Comparison of ENCODE assay signal across 17 cellular contexts in genomic region chr3:194715022-194715800, GRCh38. TPM values are rescaled to one million over a fixed set of nuclear protein-coding genes. Genes with fewer than 3 reads are reported as not detected.
DNase-seq lines count a peak whose midpoint lies in the region; ATAC-seq, FAIRE-seq and TF ChIP-seq lines count a peak whose summit lies in the region.
"Had no signal": no experiment of that assay in that cellular context is flagged by ENCODE, and none has a peak within 500 bp of the region (broad histone marks: within the 10 kb centered on the region; RNA-seq: fewer than 3 reads in every experiment).

No MANE protein-coding gene starts in this region.

- no peak overlapping the region for H3K9ac ChIP-seq in HepG2 (ENCODE audit: insufficient read depth, low read depth, low read length)

- no peaks in the 10 kb centered on the region for H4K20me1 ChIP-seq in HepG2 (ENCODE audit: insufficient read depth, low read length)

- BruUV-seq in HepG2 (replicated peaks; lab: Mats Ljungman, UMichigan), result no TSS peak

- no peak overlapping the region for H3K4me3 ChIP-seq in CD4-positive, alpha-beta memory T cell (ENCODE audit: low read length in 2 of 2)
- H3K4me3 ChIP-seq in HepG2 (replicated peaks in 1 of 3; ENCODE audit: insufficient read depth in 1 of 3, low read depth in 2 of 3, low read length in 3 of 3), result no peak overlapping the region
- H3K4me3 ChIP-seq: vagina had no signal

- in situ Hi-C loops in HepG2 (cut with HindIII; ENCODE audit: extremely low pct_ligation_motif_present, low pct_unique_long_range_greater_than_20kb), result no loop called here

- H3K9me3 Mint-ChIP-seq in CD4-positive, alpha-beta memory T cell, result no peaks in the 10 kb centered on the region
- H3K9me3 Mint-ChIP-seq in activated CD4-positive, alpha-beta memory T cell treated with anti-CD3 and anti-CD28 coated beads, Interleukin-2, amount 10 ng/mL, durations not matched to agents 7 days and 5 days, result no peaks in the 10 kb centered on the region
- H3K9me3 Mint-ChIP-seq in activated CD4-positive, alpha-beta memory T cell treated with anti-CD3 and anti-CD28 coated beads for 36 hours, result no peaks in the 10 kb centered on the region
- H3K9me3 Mint-ChIP-seq: dendritic cell treated with granulocyte-macrophage colony-stimulating factor and Interleukin-4, amounts not matched to agents 40 ng/mL and 50 ng/mL, for 4 days; stimulated activated naive B cell treated with anti-CD40 and anti-IgM and Interleukin-4, amounts not matched to agents 10 μg/mL and 1 μg/mL and 100 μg/mL, for 72 hours had no signal

- no peak overlapping the region for H2AFZ ChIP-seq in HepG2 (ENCODE audit: low read length)

- H3K27me3 Mint-ChIP-seq in CD4-positive, alpha-beta memory T cell, result peaks cover 3 to 5% of the 10 kb centered on the region in 2 donors
- peaks cover 6% of the 10 kb centered on the region for H3K27me3 Mint-ChIP-seq in activated CD4-positive, alpha-beta memory T cell treated with anti-CD3 and anti-CD28 coated beads, Interleukin-2, amount 10 ng/mL, durations not matched to agents 7 days and 5 days
- peaks cover 2% of the 10 kb centered on the region for H3K27me3 Mint-ChIP-seq in activated CD4-positive, alpha-beta memory T cell treated with anti-CD3 and anti-CD28 coated beads for 36 hours
- H3K27me3 Mint-ChIP-seq: stimulated activated naive B cell treated with anti-CD40 and anti-IgM and Interleukin-4, amounts not matched to agents 10 μg/mL and 1 μg/mL and 100 μg/mL, for 72 hours had no signal

- H3K4me1 ChIP-seq in CD4-positive, alpha-beta memory T cell (ENCODE audit: insufficient read depth, low read length), result no peaks in the 10 kb centered on the region
- H3K4me1 ChIP-seq in HepG2 (ENCODE audit: insufficient read depth, low read length), result peaks cover 8% of the 10 kb centered on the region

- H3K36me3 Mint-ChIP-seq in CD4-positive, alpha-beta memory T cell, result no peaks in the 10 kb centered on the region
- no peaks in the 10 kb centered on the region for H3K36me3 Mint-ChIP-seq in activated CD4-positive, alpha-beta memory T cell treated with anti-CD3 and anti-CD28 coated beads, Interleukin-2, amount 10 ng/mL, durations not matched to agents 7 days and 5 days (ENCODE audit: low read depth)
- H3K36me3 Mint-ChIP-seq in activated CD4-positive, alpha-beta memory T cell treated with anti-CD3 and anti-CD28 coated beads for 36 hours, result no peaks in the 10 kb centered on the region
- H3K36me3 Mint-ChIP-seq: stimulated activated naive B cell treated with anti-CD40 and anti-IgM and Interleukin-4, amounts not matched to agents 10 μg/mL and 1 μg/mL and 100 μg/mL, for 72 hours had no signal

- H3K27me3 ChIP-seq in CD4-positive, alpha-beta memory T cell (ENCODE audit: insufficient read depth, low read length), result no peaks in the 10 kb centered on the region
- H3K27me3 ChIP-seq in HepG2 (ENCODE audit: control insufficient read depth in 1 of 2, insufficient read depth in 2 of 2, low read length in 2 of 2), result peaks cover 0 to 6% of the 10 kb centered on the region in 2 experiments; a peak in 2 of 5 replicates
- H3K27me3 ChIP-seq: vagina had no signal

- no peak for TF ChIP-seq RAD21 in Ishikawa (IDR thresholded peaks at IDR 0.05; ENCODE audit: low read depth)
- TF ChIP-seq RAD21 in HepG2 (CRISPR knock-in tag; IDR thresholded peaks at IDR 0.05), result no peak

- CTCF ChIA-PET in CD4-positive, alpha-beta memory T cell (lab: Charles Lee; ENCODE audit: partially characterized antibody), result interaction anchor here (1.8 kb wide), 1 partner anchor 27 kb away, joined by 5 read pairs; no protein-coding TSS in a partner anchor
- CTCF ChIA-PET in HepG2 (lab: Yijun Ruan, JAX; ENCODE audit: low intra/inter-chr PET ratio, low total read pairs), result no interaction called here
- CTCF ChIA-PET in activated CD4-positive, alpha-beta memory T cell treated with anti-CD3 and anti-CD28 coated beads, Interleukin-2, amount 10 ng/mL, durations not matched to agents 7 days and 5 days (lab: Charles Lee), result no interaction called here
- CTCF ChIA-PET in activated CD4-positive, alpha-beta memory T cell treated with anti-CD3 and anti-CD28 coated beads for 36 hours (lab: Charles Lee), result interaction anchor here (1.9 kb wide), 1 partner anchor 33 kb away, joined by 7 read pairs; no protein-coding TSS in a partner anchor

- ATAC-seq in HepG2, result no peak
- ATAC-seq in HG02973 (IDR thresholded peaks at IDR 0.05; ENCODE audit: unreplicated experiment), result no peak
- ATAC-seq: stimulated activated naive B cell treated with anti-CD40 and anti-IgM and Interleukin-4, amounts not matched to agents 10 μg/mL and 1 μg/mL and 100 μg/mL, for 72 hours had no signal

- H3K79me2 ChIP-seq in HepG2 (ENCODE audit: insufficient read depth, low read length), result no peaks in the 10 kb centered on the region

- peak overlapping the region in 4 of 7 donors; percentile 37 to 60 (median 50) for H3K27ac Mint-ChIP-seq in CD4-positive, alpha-beta memory T cell
- no peak overlapping the region for H3K27ac Mint-ChIP-seq in activated CD4-positive, alpha-beta memory T cell treated with anti-CD3 and anti-CD28 coated beads, Interleukin-2, amount 10 ng/mL, durations not matched to agents 7 days and 5 days
- no peak overlapping the region for H3K27ac Mint-ChIP-seq in activated CD4-positive, alpha-beta memory T cell treated with anti-CD3 and anti-CD28 coated beads for 36 hours
- H3K27ac Mint-ChIP-seq: dendritic cell treated with granulocyte-macrophage colony-stimulating factor and Interleukin-4, amounts not matched to agents 40 ng/mL and 50 ng/mL, for 4 days; stimulated activated naive B cell treated with anti-CD40 and anti-IgM and Interleukin-4, amounts not matched to agents 10 μg/mL and 1 μg/mL and 100 μg/mL, for 72 hours had no signal

- no peak overlapping the region for H3K4me2 ChIP-seq in HepG2 (ENCODE audit: low read depth, low read length)

- intact Hi-C loops in CD4-positive, alpha-beta memory T cell (cut with micrococcal nuclease), result no loop called here
- intact Hi-C loops in HepG2 (cut with micrococcal nuclease; ENCODE audit: unreplicated experiment), result no loop called here
- intact Hi-C loops in activated CD4-positive, alpha-beta memory T cell treated with anti-CD3 and anti-CD28 coated beads for 36 hours (cut with micrococcal nuclease), result no loop called here

- H3K4me3 Mint-ChIP-seq in CD4-positive, alpha-beta memory T cell, result no peak overlapping the region
- H3K4me3 Mint-ChIP-seq in activated CD4-positive, alpha-beta memory T cell treated with anti-CD3 and anti-CD28 coated beads, Interleukin-2, amount 10 ng/mL, durations not matched to agents 7 days and 5 days, result no peak overlapping the region
- H3K4me3 Mint-ChIP-seq in activated CD4-positive, alpha-beta memory T cell treated with anti-CD3 and anti-CD28 coated beads for 36 hours, result no peak overlapping the region
- H3K4me3 Mint-ChIP-seq: dendritic cell treated with granulocyte-macrophage colony-stimulating factor and Interleukin-4, amounts not matched to agents 40 ng/mL and 50 ng/mL, for 4 days; stimulated activated naive B cell treated with anti-CD40 and anti-IgM and Interleukin-4, amounts not matched to agents 10 μg/mL and 1 μg/mL and 100 μg/mL, for 72 hours had no signal

- POLR2A ChIA-PET in CD4-positive, alpha-beta memory T cell (lab: Charles Lee; ENCODE audit: partially characterized antibody), result interaction anchor here (0.8 to 1.3 kb wide), 2 partner anchors 27 to 29 kb away, joined by 5 read pairs; partner anchors contain the start of gene FAM43A
- POLR2A ChIA-PET in HepG2 (lab: Yijun Ruan, JAX), result no interaction called here
- POLR2A ChIA-PET in activated CD4-positive, alpha-beta memory T cell treated with anti-CD3 and anti-CD28 coated beads, Interleukin-2, amount 10 ng/mL, durations not matched to agents 7 days and 5 days (lab: Charles Lee), result interaction anchor here (1.0 kb wide), 1 partner anchor 29 kb away, joined by 3 read pairs; no protein-coding TSS in a partner anchor
- POLR2A ChIA-PET in activated CD4-positive, alpha-beta memory T cell treated with anti-CD3 and anti-CD28 coated beads for 36 hours (lab: Charles Lee), result no interaction called here

- no peaks in the 10 kb centered on the region for H3K9me3 ChIP-seq in CD4-positive, alpha-beta memory T cell (ENCODE audit: control insufficient read depth in 1 of 2, low read length in 2 of 2)
- no peaks in the 10 kb centered on the region for H3K9me3 ChIP-seq in HepG2 (ENCODE audit: low read length)
- H3K9me3 ChIP-seq: vagina had no signal

- TF ChIP-seq EP300 in Ishikawa (IDR thresholded peaks at IDR 0.05; ENCODE audit: borderline replicate concordance) (no peak), HepG2 (IDR thresholded peaks at IDR 0.05; ENCODE audit: low read depth in 2 of 2, low read length in 2 of 2) (no peak), HepG2 (CRISPR knock-in tag; IDR thresholded peaks at IDR 0.05; ENCODE audit: borderline replicate concordance) (no peak)

- no peak overlapping the region for H3K27ac ChIP-seq in CD4-positive, alpha-beta memory T cell (ENCODE audit: low read depth, low read length)
- no peak overlapping the region for H3K27ac ChIP-seq in HepG2 (ENCODE audit: extremely low read length, insufficient read depth, low read length)
- H3K27ac ChIP-seq: vagina had no signal

- peaks cover 0 to 7% (median under 1%) of the 10 kb centered on the region in 4 donors for H3K4me1 Mint-ChIP-seq in CD4-positive, alpha-beta memory T cell
- H3K4me1 Mint-ChIP-seq in activated CD4-positive, alpha-beta memory T cell treated with anti-CD3 and anti-CD28 coated beads, Interleukin-2, amount 10 ng/mL, durations not matched to agents 7 days and 5 days, result peaks cover 6% of the 10 kb centered on the region
- H3K4me1 Mint-ChIP-seq in activated CD4-positive, alpha-beta memory T cell treated with anti-CD3 and anti-CD28 coated beads for 36 hours (ENCODE audit: low read depth), result peaks cover 2% of the 10 kb centered on the region

- no peak for TF ChIP-seq POLR2A in HepG2 (IDR thresholded peaks at IDR 0.05; ENCODE audit: insufficient read depth in 1 of 2, low read depth in 2 of 2, low read length in 2 of 2)

- H3K36me3 ChIP-seq in CD4-positive, alpha-beta memory T cell (ENCODE audit: insufficient read depth, low read length), result no peaks in the 10 kb centered on the region
- no peaks in the 10 kb centered on the region for H3K36me3 ChIP-seq in HepG2 (replicated peaks in 1 of 2; ENCODE audit: control insufficient read depth in 1 of 2, insufficient read depth in 2 of 2, low read length in 2 of 2)
- H3K36me3 ChIP-seq: vagina had no signal

- no peak for TF ChIP-seq CTCF in HepG2 (CRISPR knock-in tag; IDR thresholded peaks at IDR 0.05)

- peak in 1 of 5 donors; percentile 51 for DNase-seq in CD4-positive, alpha-beta memory T cell
- DNase-seq in amniotic epithelial cell (ENCODE audit: low read depth), result peak; percentile 41
- no peak for DNase-seq in HepG2 (ENCODE audit: low spot score)
- no peak for DNase-seq in activated CD4-positive, alpha-beta memory T cell treated with anti-CD3 and anti-CD28 coated beads, Interleukin-2, amount 10 ng/mL, durations not matched to agents 7 days and 5 days
- DNase-seq in activated CD4-positive, alpha-beta memory T cell treated with anti-CD3 and anti-CD28 coated beads for 36 hours, result no peak
- DNase-seq in NCI-H748 (lab: John Stamatoyannopoulos, UW; ENCODE audit: unreplicated experiment), result no peak
- DNase-seq: DND-41; H7; Right ventricle myocardium superior; stimulated activated CD4-positive, alpha-beta T cell treated with anti-CD3 and anti-CD28 coated beads, Interleukin-2, amount 100 ng/mL, for 24 hours; stimulated activated naive B cell treated with anti-CD40 and anti-IgM and Interleukin-4, amounts not matched to agents 10 μg/mL and 1 μg/mL and 100 μg/mL, for 72 hours had no signal

- 24% methylated on average over 8 of the region's 8 CpGs for WGBS in HepG2 (ENCODE audit: low lambda C conversion rate)

- FAIRE-seq in HepG2 (lab: Jason Lieb, UNC), result no peak
- FAIRE-seq: GM12891, TTC549 had no signal

RNA-seq across cellular contexts. Expression of gene FAM43A, which starts 29.5 kb away (rescaled TPM):
- 1 to 10 TPM; 9.4 to 9.9 TPM for total RNA-seq in CD4-positive, alpha-beta memory T cell
- polyA plus RNA-seq in CD4-positive, alpha-beta memory T cell, result 1 to 10 TPM in 1 of 2 donors, under 1 TPM in 1; 0.34 to 6.0 TPM
- 0.42 and 0.91 TPM in 2 replicates for total RNA-seq in HepG2 (2016; rRNA removed; fragmentation: Illumina TruSeq; extraction: Trizol)
- total RNA-seq in HepG2 (2016; cell fraction: cytosol; rRNA removed; fragmentation: Illumina TruSeq; extraction: Trizol; ENCODE audit: low read depth), result 0.18 and 0.20 TPM in 2 replicates
- total RNA-seq in HepG2 (2016; cell fraction: insoluble cytoplasmic fraction; rRNA removed; fragmentation: Illumina TruSeq; extraction: Trizol), result 0.55 and 0.93 TPM in 2 replicates
- total RNA-seq in HepG2 (2016; cell fraction: membrane; rRNA removed; fragmentation: Illumina TruSeq; extraction: Trizol), result 0.69 and 0.74 TPM in 2 replicates
- 0.31 and 0.81 TPM in 2 replicates for total RNA-seq in HepG2 (2016; cell fraction: nucleus; rRNA removed; fragmentation: Illumina TruSeq; extraction: Trizol)
- polyA plus RNA-seq in HepG2 (2011; rRNA removed), result 1.5 and 1.8 TPM in 2 replicates
- polyA plus RNA-seq in HepG2 (2011; cell fraction: cytosol; rRNA removed), result 1.5 and 3.9 TPM in 2 replicates
- 3.8 and 4.4 TPM in 2 replicates for polyA plus RNA-seq in HepG2 (2011; cell fraction: nucleus; rRNA removed)
- 0.38 and 0.64 TPM in 2 replicates for polyA plus RNA-seq in HepG2 (2012)
- 0.08 and 0.19 TPM in 2 replicates for polyA plus RNA-seq in HepG2 (2016; cell fraction: cytosol; fragmentation: Illumina TruSeq; extraction: Trizol; ENCODE audit: low read depth)
- 0.67 and 0.83 TPM in 2 replicates for polyA plus RNA-seq in HepG2 (2016; cell fraction: insoluble cytoplasmic fraction; fragmentation: Illumina TruSeq; extraction: Trizol; ENCODE audit: low read depth)
- 0.63 and 0.93 TPM in 2 replicates for polyA plus RNA-seq in HepG2 (2016; cell fraction: membrane; fragmentation: Illumina TruSeq; extraction: Trizol; ENCODE audit: low read depth)
- 1.1 and 1.2 TPM in 2 replicates for polyA plus RNA-seq in HepG2 (2016; cell fraction: nucleus; fragmentation: Illumina TruSeq; extraction: Trizol; ENCODE audit: insufficient read depth, low read depth)
- 1.5 and 4.9 TPM in 2 replicates for polyA minus RNA-seq in HepG2 (2011; rRNA and poly(A)+ RNA removed; ENCODE audit: low replicate concordance)
- 1.5 and 1.8 TPM in 2 replicates for polyA minus RNA-seq in HepG2 (2011; cell fraction: cytosol; rRNA and poly(A)+ RNA removed)
- 0.99 and 1.4 TPM in 2 replicates for polyA minus RNA-seq in HepG2 (2011; cell fraction: nucleus; rRNA and poly(A)+ RNA removed)
- total RNA-seq in activated CD4-positive, alpha-beta memory T cell treated with anti-CD3 and anti-CD28 coated beads, Interleukin-2, amount 10 ng/mL, durations not matched to agents 7 days and 5 days, result 1 to 10 TPM; 4.3 TPM
- 1 to 10 TPM; 7.4 to 8.5 TPM for total RNA-seq in activated CD4-positive, alpha-beta memory T cell treated with anti-CD3 and anti-CD28 coated beads for 36 hours

RNA-seq across cellular contexts. Expression of gene LSG1, which starts 43.2 kb away (rescaled TPM):
- 10 to 100 TPM; 48.4 to 49.5 TPM for total RNA-seq in CD4-positive, alpha-beta memory T cell
- 10 to 100 TPM in 1 of 2 donors, 1 to 10 TPM in 1; 9.6 to 36.3 TPM for polyA plus RNA-seq in CD4-positive, alpha-beta memory T cell
- total RNA-seq in HepG2 (2016; rRNA removed; fragmentation: Illumina TruSeq; extraction: Trizol), result 19.3 and 32.1 TPM in 2 replicates
- total RNA-seq in HepG2 (2016; cell fraction: cytosol; rRNA removed; fragmentation: Illumina TruSeq; extraction: Trizol; ENCODE audit: low read depth), result 3.2 and 3.8 TPM in 2 replicates
- 22.5 and 34.8 TPM in 2 replicates for total RNA-seq in HepG2 (2016; cell fraction: insoluble cytoplasmic fraction; rRNA removed; fragmentation: Illumina TruSeq; extraction: Trizol)
- 6.8 and 8.5 TPM in 2 replicates for total RNA-seq in HepG2 (2016; cell fraction: membrane; rRNA removed; fragmentation: Illumina TruSeq; extraction: Trizol)
- total RNA-seq in HepG2 (2016; cell fraction: nucleus; rRNA removed; fragmentation: Illumina TruSeq; extraction: Trizol), result 46.5 and 54.1 TPM in 2 replicates
- polyA plus RNA-seq in HepG2 (2011; rRNA removed), result 19.6 and 21.4 TPM in 2 replicates
- polyA plus RNA-seq in HepG2 (2011; cell fraction: cytosol; rRNA removed), result 7.4 and 8.9 TPM in 2 replicates
- 30.7 and 32.0 TPM in 2 replicates for polyA plus RNA-seq in HepG2 (2011; cell fraction: nucleus; rRNA removed)
- 10.8 and 12.4 TPM in 2 replicates for polyA plus RNA-seq in HepG2 (2012)
- 1.7 and 1.8 TPM in 2 replicates for polyA plus RNA-seq in HepG2 (2016; cell fraction: cytosol; fragmentation: Illumina TruSeq; extraction: Trizol; ENCODE audit: low read depth)
- polyA plus RNA-seq in HepG2 (2016; cell fraction: insoluble cytoplasmic fraction; fragmentation: Illumina TruSeq; extraction: Trizol; ENCODE audit: low read depth), result 14.0 and 14.1 TPM in 2 replicates
- polyA plus RNA-seq in HepG2 (2016; cell fraction: membrane; fragmentation: Illumina TruSeq; extraction: Trizol; ENCODE audit: low read depth), result 2.6 and 3.8 TPM in 2 replicates
- polyA plus RNA-seq in HepG2 (2016; cell fraction: nucleus; fragmentation: Illumina TruSeq; extraction: Trizol; ENCODE audit: insufficient read depth, low read depth), result 79.8 and 79.9 TPM in 2 replicates
- polyA minus RNA-seq in HepG2 (2011; rRNA and poly(A)+ RNA removed; ENCODE audit: low replicate concordance), result 28.9 and 136 TPM in 2 replicates
- polyA minus RNA-seq in HepG2 (2011; cell fraction: cytosol; rRNA and poly(A)+ RNA removed), result 6.3 and 10.3 TPM in 2 replicates
- polyA minus RNA-seq in HepG2 (2011; cell fraction: nucleus; rRNA and poly(A)+ RNA removed), result 49.8 and 65.3 TPM in 2 replicates
- 10 to 100 TPM; 24.7 to 26.5 TPM for total RNA-seq in activated CD4-positive, alpha-beta memory T cell treated with anti-CD3 and anti-CD28 coated beads, Interleukin-2, amount 10 ng/mL, durations not matched to agents 7 days and 5 days
- 10 to 100 TPM; 34.6 to 35.3 TPM for total RNA-seq in activated CD4-positive, alpha-beta memory T cell treated with anti-CD3 and anti-CD28 coated beads for 36 hours

Comparison
In these comparisons a context has a peak if more than half of its experiments do, and no peak if none do; other contexts are left out.
1. CTCF ChIA-PET loops: an anchor here in CD4-positive, alpha-beta memory T cell (1.8 kb wide) and activated CD4-positive, alpha-beta memory T cell treated with anti-CD3 and anti-CD28 coated beads for 36 hours (1.9 kb wide); none called in HepG2 and activated CD4-positive, alpha-beta memory T cell treated with anti-CD3 and anti-CD28 coated beads, Interleukin-2, amount 10 ng/mL, durations not matched to agents 7 days and 5 days.
2. POLR2A ChIA-PET loops: an anchor here in CD4-positive, alpha-beta memory T cell (0.8 to 1.3 kb wide) and activated CD4-positive, alpha-beta memory T cell treated with anti-CD3 and anti-CD28 coated beads, Interleukin-2, amount 10 ng/mL, durations not matched to agents 7 days and 5 days (1.0 kb wide); none called in HepG2 and activated CD4-positive, alpha-beta memory T cell treated with anti-CD3 and anti-CD28 coated beads for 36 hours.
3. H3K27ac Mint-ChIP-seq: peak in CD4-positive, alpha-beta memory T cell (4 of 7); none in activated CD4-positive, alpha-beta memory T cell treated with anti-CD3 and anti-CD28 coated beads, Interleukin-2, amount 10 ng/mL, durations not matched to agents 7 days and 5 days (single experiment) and activated CD4-positive, alpha-beta memory T cell treated with anti-CD3 and anti-CD28 coated beads for 36 hours (single experiment).